ENCODE assay signal across 22 cellular contexts in the genomic region with DNA sequence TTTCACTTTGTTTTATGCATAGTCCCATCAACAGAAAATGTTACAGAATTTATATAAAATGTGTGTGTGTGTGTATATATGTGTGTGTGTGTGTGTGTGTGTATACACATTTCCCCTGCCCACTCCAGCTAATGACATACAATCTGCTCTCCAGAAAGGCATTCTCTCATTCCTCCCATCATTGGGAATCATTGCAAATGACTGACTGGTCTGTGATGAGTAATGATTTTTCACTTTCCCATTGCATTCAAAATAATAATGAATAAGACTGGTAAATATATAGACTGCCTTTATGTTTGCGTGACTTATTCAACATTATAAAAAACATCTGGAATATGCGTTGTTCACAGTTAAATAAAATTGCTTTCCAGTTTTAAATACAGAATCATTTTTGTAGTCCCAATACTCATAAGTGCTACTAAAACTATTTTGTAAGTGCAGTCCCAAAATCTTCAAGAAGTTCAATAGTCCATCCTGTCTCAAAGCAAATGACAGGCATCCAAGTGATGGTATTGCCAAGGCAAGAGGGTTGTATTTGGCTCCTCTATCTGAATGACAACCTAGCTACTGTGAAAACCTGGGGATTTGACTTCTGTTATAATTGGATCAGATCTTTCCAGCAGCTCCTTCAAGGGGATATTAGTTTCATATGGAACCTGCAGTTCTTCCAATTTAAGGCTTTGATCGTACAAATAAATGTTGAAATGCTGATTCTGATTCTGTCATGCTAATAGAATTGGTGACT.
"Had no signal": no experiment of that assay in that cellular context is flagged by ENCODE, and none has a peak within 500 bp of the region (broad histone marks: within the 10 kb centered on the region; RNA-seq: fewer than 3 reads in every experiment).

No MANE protein-coding gene starts in this region.

- DNase-seq: activated CD4-positive, CD25-positive, alpha-beta regulatory T cell treated with anti-CD3 and anti-CD28 coated beads, Interleukin-2, amount 50 U/mL, for 72 hours; activated naive CD4-positive, alpha-beta T cell; activated T-cell treated with anti-CD3 and anti-CD28 coated beads for 4 hours; aorta; effector CD4-positive, alpha-beta T cell; head of caudate nucleus; left colon; naive B cell; pancreas; sigmoid colon; stimulated activated CD4-positive, alpha-beta T cell treated with anti-CD3 and anti-CD28 coated beads, Interleukin-2, amount 100 ng/mL, for 48 hours; T-helper 1 cell; T1000; transverse colon had no signal

- H3K36me3 ChIP-seq: neural progenitor cell, pancreas, sigmoid colon, transverse colon, vagina had no signal

- H3K4me1 Mint-ChIP-seq: naive B cell; neural progenitor cell; stimulated activated memory B cell treated with anti-CD40 and anti-IgM and Interleukin-4, amounts not matched to agents 10 μg/mL and 1 μg/mL and 100 μg/mL, for 72 hours had no signal

- H3K4me3 Mint-ChIP-seq: naive B cell; neural progenitor cell; stimulated activated memory B cell treated with anti-CD40 and anti-IgM and Interleukin-4, amounts not matched to agents 10 μg/mL and 1 μg/mL and 100 μg/mL, for 72 hours had no signal

- H2AFZ ChIP-seq: neural progenitor cell had no signal

- H3K27me3 Mint-ChIP-seq: naive B cell; stimulated activated memory B cell treated with anti-CD40 and anti-IgM and Interleukin-4, amounts not matched to agents 10 μg/mL and 1 μg/mL and 100 μg/mL, for 72 hours had no signal

- H3K27ac Mint-ChIP-seq: naive B cell; neural progenitor cell; stimulated activated memory B cell treated with anti-CD40 and anti-IgM and Interleukin-4, amounts not matched to agents 10 μg/mL and 1 μg/mL and 100 μg/mL, for 72 hours had no signal

- H3K27me3 ChIP-seq: neural progenitor cell, pancreas, sigmoid colon, transverse colon, vagina had no signal

- H3K4me3 ChIP-seq: coronary artery, lung, neural progenitor cell, pancreas, sigmoid colon, transverse colon, vagina had no signal

- H3K4me2 ChIP-seq: neural progenitor cell had no signal

- H3K27ac ChIP-seq: coronary artery, neural progenitor cell, pancreas, sigmoid colon, transverse colon, vagina had no signal

- H3K9me3 Mint-ChIP-seq: neural progenitor cell had no signal

- FAIRE-seq: endothelial cell of umbilical vein, frontal cortex, islet of Langerhans, pancreas had no signal

- H3K36me3 Mint-ChIP-seq: naive B cell; neural progenitor cell; stimulated activated memory B cell treated with anti-CD40 and anti-IgM and Interleukin-4, amounts not matched to agents 10 μg/mL and 1 μg/mL and 100 μg/mL, for 72 hours had no signal

- H3K9me3 ChIP-seq: pancreas, sigmoid colon, transverse colon, vagina had no signal

- H3K4me1 ChIP-seq: neural progenitor cell, pancreas, transverse colon, vagina had no signal
